1 cellular context compared by ENCODE assay signal in the genomic region with DNA sequence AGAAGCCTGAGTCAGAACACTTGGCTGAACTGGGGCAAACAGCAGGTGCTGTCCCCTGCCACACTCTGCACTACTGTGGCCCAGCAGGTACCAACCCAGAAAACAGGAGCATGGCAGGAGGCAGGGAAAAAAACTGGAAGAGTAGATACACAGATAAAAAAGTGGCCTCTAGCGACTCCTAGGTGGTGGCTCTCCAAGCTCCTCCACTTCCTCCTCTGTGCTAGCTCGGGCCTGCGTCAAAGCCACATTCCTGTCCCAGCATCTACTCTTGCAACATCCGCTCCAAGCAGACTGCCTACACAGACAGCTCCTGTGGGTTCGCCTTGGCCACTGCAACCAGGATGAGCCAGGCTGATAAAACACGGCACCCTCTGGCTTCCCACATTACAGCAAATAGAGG.
TF ChIP-seq lines count a peak whose summit lies in the region.

No MANE protein-coding gene starts in this region.

TF ChIP-seq in SK-N-SH, 30 proteins besides CTCF, POLR2A, EP300 and RAD21 (continued from another document):
- TF ChIP-seq ZBTB33 (IDR thresholded peaks at IDR 0.05; ENCODE audit: borderline replicate concordance, low read depth) = no peak
- no peak for TF ChIP-seq FOXJ3 (CRISPR knock-in tag; IDR thresholded peaks at IDR 0.05)
- no peak for TF ChIP-seq RXRA (IDR thresholded peaks at IDR 0.05; ENCODE audit: borderline replicate concordance, low read depth)
- no peak for TF ChIP-seq GATA2 (CRISPR knock-in tag; IDR thresholded peaks at IDR 0.05)
